ENCODE assay signal across 16 cellular contexts in the genomic region with DNA sequence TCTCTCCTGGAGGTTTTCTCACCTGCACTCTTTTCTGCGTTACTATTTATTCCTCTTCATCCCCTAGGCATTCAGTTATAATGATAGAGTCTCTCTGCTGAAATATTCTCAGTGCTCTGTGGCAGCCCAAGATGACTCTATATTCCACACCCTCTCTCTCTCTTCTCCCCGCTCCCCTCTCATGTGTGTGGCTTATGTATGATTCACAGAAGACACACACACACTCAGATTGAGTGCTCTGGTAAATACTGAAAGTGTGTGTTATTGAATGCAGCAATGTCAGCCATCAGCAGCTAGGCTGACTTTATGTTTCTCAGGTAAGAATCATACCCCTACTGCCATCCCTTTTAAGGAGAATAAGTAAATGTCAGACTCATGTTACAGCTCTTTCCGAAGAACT.
A peak's percentile ranks its signal among the peaks of the same experiment; 100 is the strongest.
DNase-seq lines count a peak whose midpoint lies in the region; ATAC-seq, FAIRE-seq and TF ChIP-seq lines count a peak whose summit lies in the region.
"Had no signal": no experiment of that assay in that cellular context is flagged by ENCODE, and none has a peak within 500 bp of the region (broad histone marks: within the 10 kb centered on the region; RNA-seq: fewer than 3 reads in every experiment).

No MANE protein-coding gene starts in this region.

- ATAC-seq in activated naive CD4-positive, alpha-beta T cell treated with anti-CD3 and anti-CD28 coated beads, Interleukin-2, amount 50 U/mL, for 72 hours = peak; percentile 22 to 96
- peak; percentile 36 for ATAC-seq in thoracic aorta (ENCODE audit: insufficient number of reproducible peaks, low FRiP score, low read depth)

- no peaks in the 10 kb centered on the region for H3F3A ChIP-seq in GM23248 (ENCODE audit: insufficient read depth)

- H3K4me3 ChIP-seq in epithelial cell of esophagus (ENCODE audit: low read length) = no peak overlapping the region
- no peak overlapping the region for H3K4me3 ChIP-seq in thoracic aorta
- no peak overlapping the region for H3K4me3 ChIP-seq in GM23248

- no peak overlapping the region for H2AFZ ChIP-seq in GM23248

- H3K9ac ChIP-seq in GM23248 = no peak overlapping the region

- TF ChIP-seq CTCF in epithelial cell of esophagus (IDR thresholded peaks at IDR 0.05; ENCODE audit: insufficient read depth, low read depth, low read length, missing control alignments) (no peak), thoracic aorta (IDR thresholded peaks at IDR 0.05) (no peak)

- WGBS in GM23248 (ENCODE audit: low coverage in 1 of 2, low lambda C conversion rate in 2 of 2, missing lambda C conversion rate in 2 of 2), 2 experiments = 23 to 29% methylated on average over 3 of the region's 3 CpGs

- no peak overlapping the region for H3K4me2 ChIP-seq in GM23248 (ENCODE audit: unreplicated experiment)

- no peaks in the 10 kb centered on the region for H3K9me3 ChIP-seq in thoracic aorta
- H3K9me3 ChIP-seq in GM23248 (ENCODE audit: low read depth) = no peaks in the 10 kb centered on the region

- H4K20me1 ChIP-seq in GM23248 (ENCODE audit: insufficient read depth) = no peaks in the 10 kb centered on the region

- H3K27me3 ChIP-seq in thoracic aorta (replicated peaks; ENCODE audit: insufficient read depth) (no peaks in the 10 kb centered on the region), GM23248 (replicated peaks; ENCODE audit: insufficient read depth) (no peaks in the 10 kb centered on the region)

- H3K27ac Mint-ChIP-seq in activated naive CD4-positive, alpha-beta T cell treated with anti-CD3 and anti-CD28 coated beads, Interleukin-2, amount 50 U/mL, for 72 hours = no peak overlapping the region
- H3K27ac Mint-ChIP-seq: B cell; CD4-positive, alpha-beta T cell had no signal

- no peaks in the 10 kb centered on the region for H3K9me2 ChIP-seq in GM23248 (ENCODE audit: insufficient read depth)

- no peaks in the 10 kb centered on the region for H3K79me2 ChIP-seq in GM23248 (ENCODE audit: insufficient read depth)

- H3K4me1 ChIP-seq in thoracic aorta (ENCODE audit: control insufficient read depth in 1 of 2, low read depth in 2 of 2) (no peaks in the 10 kb centered on the region), GM23248 (ENCODE audit: insufficient read depth) (no peaks in the 10 kb centered on the region)

- no peak for FAIRE-seq in GM19239 (lab: Jason Lieb, UNC)

- H3K27ac ChIP-seq in thoracic aorta = no peak overlapping the region
- H3K27ac ChIP-seq in GM23248 = no peak overlapping the region

- no peak for DNase-seq in activated naive CD4-positive, alpha-beta T cell treated with anti-CD3 and anti-CD28 coated beads, Interleukin-2, amount 50 U/mL, for 72 hours (ENCODE audit: low spot score in 2 of 2)
- no peak for DNase-seq in activated naive CD4-positive, alpha-beta T cell treated with Interleukin-2 at 50 U/mL for 16 hours
- DNase-seq in LHCN-M2 (ENCODE audit: low read depth) = peak; percentile 69
- DNase-seq in epithelial cell of esophagus (ENCODE audit: low read depth) = peak; percentile 26
- no peak for DNase-seq in thoracic aorta (ENCODE audit: low spot score)
- no peak for DNase-seq in GM19239 (ENCODE audit: insufficient read length, low spot score)
- DNase-seq in GM23248 = no peak
- DNase-seq: CD4-positive, alpha-beta T cell; H7; Karpas-422; MV-4-11; NCI-H1436; NCI-H2081 treated with DMSO at 0.1 percent for 48 hours; NCI-H524; RPMI8226 had no signal

- in situ Hi-C loops in GM23248 (cut with MboI) = no loop called here

- no peaks in the 10 kb centered on the region for H3K36me3 Mint-ChIP-seq in activated naive CD4-positive, alpha-beta T cell treated with anti-CD3 and anti-CD28 coated beads, Interleukin-2, amount 50 U/mL, for 72 hours

- H3K36me3 ChIP-seq in thoracic aorta (no peaks in the 10 kb centered on the region), GM23248 (ENCODE audit: low read depth) (no peaks in the 10 kb centered on the region)

- peaks cover 0 to 5% of the 10 kb centered on the region in 2 donors for H3K9me3 Mint-ChIP-seq in activated naive CD4-positive, alpha-beta T cell treated with anti-CD3 and anti-CD28 coated beads, Interleukin-2, amount 50 U/mL, for 72 hours
- H3K9me3 Mint-ChIP-seq: CD4-positive, alpha-beta T cell had no signal

Comparison
In these comparisons a context has a peak if more than half of its experiments do, and no peak if none do; other contexts are left out.
1. DNase-seq: peak in LHCN-M2 (single experiment) and epithelial cell of esophagus (single experiment); none in activated naive CD4-positive, alpha-beta T cell treated with anti-CD3 and anti-CD28 coated beads, Interleukin-2, amount 50 U/mL, for 72 hours (0 of 2), activated naive CD4-positive, alpha-beta T cell treated with Interleukin-2 at 50 U/mL for 16 hours (single experiment), thoracic aorta (single experiment), GM19239 (single experiment) and GM23248 (single experiment).